ENCODE assay signal across 19 cellular contexts in the genomic region with DNA sequence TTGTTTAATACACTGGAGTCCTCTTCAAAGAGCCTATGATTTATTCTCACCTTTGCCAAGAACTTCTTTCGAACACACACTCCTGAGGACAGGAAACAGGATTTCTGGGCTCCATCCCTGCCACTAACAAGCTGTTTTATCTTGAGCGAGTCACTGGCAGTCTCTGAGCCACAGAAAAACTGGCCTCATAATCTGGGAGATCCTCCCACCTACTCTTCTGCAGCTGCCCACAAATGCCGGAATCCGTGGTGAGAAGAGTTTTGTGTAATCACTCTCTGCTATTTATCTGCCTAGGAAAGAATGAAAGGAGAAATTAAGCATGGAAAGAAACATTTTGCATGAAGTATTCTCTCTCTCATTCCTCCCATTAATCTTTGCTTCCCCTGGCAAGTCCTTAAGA.
A peak's percentile ranks its signal among the peaks of the same experiment; 100 is the strongest.
DNase-seq lines count a peak whose midpoint lies in the region; ATAC-seq lines count a peak whose summit lies in the region.
"Had no signal": no experiment of that assay in that cellular context is flagged by ENCODE, and none has a peak within 500 bp of the region (broad histone marks: within the 10 kb centered on the region; RNA-seq: fewer than 3 reads in every experiment).

No MANE protein-coding gene starts in this region.

- DNase-seq in Karpas-422 (peak; percentile 14), SW480 (ENCODE audit: low spot score) (peak; percentile 6), myocyte (ENCODE audit: low read depth) (peak; percentile 41), retina (no peak)
- DNase-seq in stimulated activated CD4-positive, alpha-beta T cell treated with anti-CD3 and anti-CD28 coated beads, Interleukin-4, amount 100 ng/mL, for 4 hours, result no peak
- no peak for DNase-seq in activated CD4-positive, alpha-beta T cell treated with anti-CD3 and anti-CD28 coated beads, Interleukin-2, amount 50 U/mL, for 4 hours
- DNase-seq: Caco-2; CD4-positive, alpha-beta memory T cell; DMS 273 treated with DMSO at 0.1 percent for 48 hours; DMS79 treated with DMSO at 0.1 percent for 48 hours; MM.1S; NCI-H1092; NCI-H1436; PC-9; SIG-M5 had no signal

- no peak overlapping the region for H3K4me3 ChIP-seq in Karpas-422 (ENCODE audit: low read length)
- H3K4me3 ChIP-seq: BLaER1 treated with 17β-estradiol and CSF1 and Interleukin-3, amounts not matched to agents 10 nM and 100 nM; PC-9 had no signal

- H2AFZ ChIP-seq in Karpas-422 (ENCODE audit: low read length), result no peak overlapping the region
- H2AFZ ChIP-seq: PC-9 had no signal

- no peaks in the 10 kb centered on the region for H3K9me3 ChIP-seq in Karpas-422 (ENCODE audit: low read length)
- H3K9me3 ChIP-seq: BLaER1 treated with 17β-estradiol and CSF1 and Interleukin-3, amounts not matched to agents 10 nM and 100 nM; Caco-2; SK-N-SH had no signal

- H3K9ac ChIP-seq in Karpas-422 (ENCODE audit: low read length), result no peak overlapping the region
- H3K9ac ChIP-seq: BLaER1 treated with 17β-estradiol and CSF1 and Interleukin-3, amounts not matched to agents 10 nM and 100 nM; SK-N-SH had no signal

- ATAC-seq in HG03045 (IDR thresholded peaks at IDR 0.05; ENCODE audit: unreplicated experiment), result no peak

- H3K4me1 ChIP-seq in Karpas-422 (ENCODE audit: low read length), result peaks cover 62% of the 10 kb centered on the region
- H3K4me1 ChIP-seq: Caco-2 had no signal

- no peaks in the 10 kb centered on the region for H4K20me1 ChIP-seq in Karpas-422 (ENCODE audit: insufficient read depth, low read depth, low read length)
- H4K20me1 ChIP-seq: BLaER1 treated with 17β-estradiol and CSF1 and Interleukin-3, amounts not matched to agents 10 nM and 100 nM had no signal

- H3K36me3 ChIP-seq in Karpas-422 (ENCODE audit: insufficient read depth, low read length), result no peaks in the 10 kb centered on the region
- H3K36me3 ChIP-seq: BLaER1 treated with 17β-estradiol and CSF1 and Interleukin-3, amounts not matched to agents 10 nM and 100 nM had no signal

- H3K4me2 ChIP-seq in Karpas-422 (ENCODE audit: low read depth, low read length, poor library complexity, severe bottlenecking), result no peak overlapping the region
- H3K4me2 ChIP-seq: BLaER1 treated with 17β-estradiol and CSF1 and Interleukin-3, amounts not matched to agents 10 nM and 100 nM; PC-9; SK-N-SH had no signal

- no peaks in the 10 kb centered on the region for H3K27me3 ChIP-seq in Karpas-422 (ENCODE audit: low read length)
- H3K27me3 ChIP-seq: BLaER1 treated with 17β-estradiol and CSF1 and Interleukin-3, amounts not matched to agents 10 nM and 100 nM had no signal

- no peaks in the 10 kb centered on the region for H3K79me2 ChIP-seq in Karpas-422 (ENCODE audit: low read length)

- H3K27ac ChIP-seq in Karpas-422 (ENCODE audit: low read length), result no peak overlapping the region
- H3K27ac ChIP-seq: BLaER1 treated with 17β-estradiol and CSF1 and Interleukin-3, amounts not matched to agents 10 nM and 100 nM; PC-9; RWPE1 had no signal

- no peaks in the 10 kb centered on the region for H3K9me2 ChIP-seq in Karpas-422 (replicated peaks; ENCODE audit: insufficient read depth, low read length)
- H3K9me2 ChIP-seq: SK-N-SH had no signal

Comparison
In these comparisons a context has a peak if more than half of its experiments do, and no peak if none do; other contexts are left out.
1. DNase-seq: peak in Karpas-422 (single experiment), SW480 (single experiment) and myocyte (single experiment); none in stimulated activated CD4-positive, alpha-beta T cell treated with anti-CD3 and anti-CD28 coated beads, Interleukin-4, amount 100 ng/mL, for 4 hours (0 of 2), activated CD4-positive, alpha-beta T cell treated with anti-CD3 and anti-CD28 coated beads, Interleukin-2, amount 50 U/mL, for 4 hours (0 of 2) and retina (single experiment).